Comparison of ENCODE assay signal across 1 cellular context in genomic region chr14:102697125-102697900, GRCh38.
TF ChIP-seq lines count a peak whose summit lies in the region.

No MANE protein-coding gene starts in this region.

TF ChIP-seq in IMR-90, 13 proteins besides CTCF, POLR2A, EP300 and RAD21 (continued from another document):
- TF ChIP-seq USF2 (IDR thresholded peaks at IDR 0.05; ENCODE audit: low read depth, low read length) (no peak), NFE2L2 (IDR thresholded peaks at IDR 0.05; ENCODE audit: low read depth, low read length) (no peak), CHD1 (IDR thresholded peaks at IDR 0.05; ENCODE audit: low read depth, low read length) (no peak), CEBPB (IDR thresholded peaks at IDR 0.05; ENCODE audit: low read depth, low read length) (no peak)
